1 cellular context compared by ENCODE assay signal in genomic region chr10:77887631-77888355, GRCh38.
TF ChIP-seq lines count a peak whose summit lies in the region.

No MANE protein-coding gene starts in this region.

TF ChIP-seq in H1, 55 proteins besides CTCF, POLR2A, EP300 and RAD21 (continued from another document):
- no peak for TF ChIP-seq HDAC2 (IDR thresholded peaks at IDR 0.05; ENCODE audit: borderline replicate concordance in 1 of 2, low read depth in 2 of 2, low read length in 2 of 2)
- TF ChIP-seq TAF1 (IDR thresholded peaks at IDR 0.05; ENCODE audit: low read depth, low read length), result no peak
- no peak for TF ChIP-seq RFX5 (IDR thresholded peaks at IDR 0.05; ENCODE audit: borderline replicate concordance, low read depth, low read length)
